9 cellular contexts compared by ENCODE assay signal in the genomic region with DNA sequence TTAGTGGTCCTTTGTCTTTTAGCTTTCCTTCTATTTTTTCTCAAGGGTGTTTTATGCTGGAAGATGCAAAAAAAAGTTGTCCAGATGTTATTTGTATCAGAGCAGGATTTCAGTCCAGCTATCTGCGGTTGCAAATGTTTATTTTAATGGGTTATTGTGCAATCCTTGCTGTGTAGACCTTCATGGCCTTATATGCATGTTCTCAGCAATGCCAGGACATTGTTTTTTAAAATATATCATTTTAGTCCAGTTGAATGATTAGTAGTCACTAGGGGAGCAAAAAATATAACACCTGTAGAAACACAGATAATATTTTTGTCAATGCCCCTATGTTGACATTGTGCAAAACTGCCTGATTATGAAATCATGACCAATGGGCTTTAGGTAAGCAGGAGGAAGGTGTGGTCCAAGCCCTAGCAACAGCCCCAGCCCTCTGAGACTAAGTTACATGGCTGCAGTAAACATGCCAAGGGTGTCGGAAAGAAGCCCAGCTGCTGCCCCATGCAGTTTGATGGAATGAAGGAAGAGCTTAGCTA.
A peak's percentile ranks its signal among the peaks of the same experiment; 100 is the strongest.
DNase-seq lines count a peak whose midpoint lies in the region; ATAC-seq and TF ChIP-seq lines count a peak whose summit lies in the region.
"Had no signal": no experiment of that assay in that cellular context is flagged by ENCODE, and none has a peak within 500 bp of the region (broad histone marks: within the 10 kb centered on the region; RNA-seq: fewer than 3 reads in every experiment).

No MANE protein-coding gene starts in this region.

- TF ChIP-seq CTCF in foreskin fibroblast (IDR thresholded peaks at IDR 0.05; ENCODE audit: low read depth, low read length) = no peak

- H3K4me3 ChIP-seq in foreskin fibroblast (ENCODE audit: low read depth in 1 of 2, low read length in 2 of 2) = no peak overlapping the region

- no peak for ATAC-seq in HG02623 (IDR thresholded peaks at IDR 0.05; ENCODE audit: unreplicated experiment)
- ATAC-seq in GM18517 (IDR thresholded peaks at IDR 0.05; ENCODE audit: unreplicated experiment) = no peak
- ATAC-seq in SK-N-SH treated with all-trans-retinoic acid at 6 μM for 48 hours = no peak

- peak; percentile 91 for DNase-seq in EH (ENCODE audit: low read depth)
- DNase-seq in foreskin fibroblast = peak; percentile 87 to 92
- peak; percentile 58 for DNase-seq in renal cortical epithelial cell (ENCODE audit: low read depth)
- no peak for DNase-seq in cerebellar nuclear complex (lab: John Stamatoyannopoulos, UW)
- DNase-seq: endodermal cell had no signal

TF ChIP-seq in PFSK-1, 5 proteins besides CTCF, POLR2A, EP300 and RAD21:
- TF ChIP-seq TAF1 (IDR thresholded peaks at IDR 0.05; ENCODE audit: borderline replicate concordance, insufficient read depth, low read length) (no peak), POLR2AphosphoS5 (IDR thresholded peaks at IDR 0.05; ENCODE audit: low read depth, low read length) (no peak), SIN3A (IDR thresholded peaks at IDR 0.05; ENCODE audit: borderline replicate concordance, insufficient read depth, low read length) (no peak), FOXP2 (optimal IDR thresholded peaks at IDR 0.05; ENCODE audit: borderline replicate concordance, extremely low read depth, extremely low read length, insufficient read depth) (peak; percentile 70)
- TF ChIP-seq, protein P1, sequence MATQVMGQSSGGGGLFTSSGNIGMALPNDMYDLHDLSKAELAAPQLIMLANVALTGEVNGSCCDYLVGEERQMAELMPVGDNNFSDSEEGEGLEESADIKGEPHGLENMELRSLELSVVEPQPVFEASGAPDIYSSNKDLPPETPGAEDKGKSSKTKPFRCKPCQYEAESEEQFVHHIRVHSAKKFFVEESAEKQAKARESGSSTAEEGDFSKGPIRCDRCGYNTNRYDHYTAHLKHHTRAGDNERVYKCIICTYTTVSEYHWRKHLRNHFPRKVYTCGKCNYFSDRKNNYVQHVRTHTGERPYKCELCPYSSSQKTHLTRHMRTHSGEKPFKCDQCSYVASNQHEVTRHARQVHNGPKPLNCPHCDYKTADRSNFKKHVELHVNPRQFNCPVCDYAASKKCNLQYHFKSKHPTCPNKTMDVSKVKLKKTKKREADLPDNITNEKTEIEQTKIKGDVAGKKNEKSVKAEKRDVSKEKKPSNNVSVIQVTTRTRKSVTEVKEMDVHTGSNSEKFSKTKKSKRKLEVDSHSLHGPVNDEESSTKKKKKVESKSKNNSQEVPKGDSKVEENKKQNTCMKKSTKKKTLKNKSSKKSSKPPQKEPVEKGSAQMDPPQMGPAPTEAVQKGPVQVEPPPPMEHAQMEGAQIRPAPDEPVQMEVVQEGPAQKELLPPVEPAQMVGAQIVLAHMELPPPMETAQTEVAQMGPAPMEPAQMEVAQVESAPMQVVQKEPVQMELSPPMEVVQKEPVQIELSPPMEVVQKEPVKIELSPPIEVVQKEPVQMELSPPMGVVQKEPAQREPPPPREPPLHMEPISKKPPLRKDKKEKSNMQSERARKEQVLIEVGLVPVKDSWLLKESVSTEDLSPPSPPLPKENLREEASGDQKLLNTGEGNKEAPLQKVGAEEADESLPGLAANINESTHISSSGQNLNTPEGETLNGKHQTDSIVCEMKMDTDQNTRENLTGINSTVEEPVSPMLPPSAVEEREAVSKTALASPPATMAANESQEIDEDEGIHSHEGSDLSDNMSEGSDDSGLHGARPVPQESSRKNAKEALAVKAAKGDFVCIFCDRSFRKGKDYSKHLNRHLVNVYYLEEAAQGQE (IDR thresholded peaks at IDR 0.05; ENCODE audit: insufficient read depth in 1 of 2, low read depth in 2 of 2, low read length in 2 of 2) = no peak

TF ChIP-seq in SK-N-SH treated with all-trans-retinoic acid at 6 μM for 48 hours, 23 proteins besides CTCF, POLR2A, EP300 and RAD21:
- TF ChIP-seq PPARA (CRISPR knock-in tag; IDR thresholded peaks at IDR 0.05; ENCODE audit: borderline replicate concordance) (no peak), ESRRG (CRISPR knock-in tag; IDR thresholded peaks at IDR 0.05) (no peak), ZFP30 (CRISPR knock-in tag; IDR thresholded peaks at IDR 0.05) (no peak), TCF4 (CRISPR knock-in tag; IDR thresholded peaks at IDR 0.05; ENCODE audit: borderline replicate concordance) (no peak), ZC3H10 (CRISPR knock-in tag; IDR thresholded peaks at IDR 0.05) (no peak), OSR1 (CRISPR knock-in tag; IDR thresholded peaks at IDR 0.05) (no peak), TOX (CRISPR knock-in tag; IDR thresholded peaks at IDR 0.05; ENCODE audit: borderline replicate concordance) (no peak), GLIS3 (CRISPR knock-in tag; IDR thresholded peaks at IDR 0.05) (no peak), BACH2 (CRISPR knock-in tag; IDR thresholded peaks at IDR 0.05; ENCODE audit: borderline replicate concordance) (no peak), SNAI2 (CRISPR knock-in tag; IDR thresholded peaks at IDR 0.05) (no peak), RARB (CRISPR knock-in tag; IDR thresholded peaks at IDR 0.05) (no peak), ARNTL (CRISPR knock-in tag; IDR thresholded peaks at IDR 0.05; ENCODE audit: borderline replicate concordance, low read depth) (no peak)
- TF ChIP-seq, protein P2, sequence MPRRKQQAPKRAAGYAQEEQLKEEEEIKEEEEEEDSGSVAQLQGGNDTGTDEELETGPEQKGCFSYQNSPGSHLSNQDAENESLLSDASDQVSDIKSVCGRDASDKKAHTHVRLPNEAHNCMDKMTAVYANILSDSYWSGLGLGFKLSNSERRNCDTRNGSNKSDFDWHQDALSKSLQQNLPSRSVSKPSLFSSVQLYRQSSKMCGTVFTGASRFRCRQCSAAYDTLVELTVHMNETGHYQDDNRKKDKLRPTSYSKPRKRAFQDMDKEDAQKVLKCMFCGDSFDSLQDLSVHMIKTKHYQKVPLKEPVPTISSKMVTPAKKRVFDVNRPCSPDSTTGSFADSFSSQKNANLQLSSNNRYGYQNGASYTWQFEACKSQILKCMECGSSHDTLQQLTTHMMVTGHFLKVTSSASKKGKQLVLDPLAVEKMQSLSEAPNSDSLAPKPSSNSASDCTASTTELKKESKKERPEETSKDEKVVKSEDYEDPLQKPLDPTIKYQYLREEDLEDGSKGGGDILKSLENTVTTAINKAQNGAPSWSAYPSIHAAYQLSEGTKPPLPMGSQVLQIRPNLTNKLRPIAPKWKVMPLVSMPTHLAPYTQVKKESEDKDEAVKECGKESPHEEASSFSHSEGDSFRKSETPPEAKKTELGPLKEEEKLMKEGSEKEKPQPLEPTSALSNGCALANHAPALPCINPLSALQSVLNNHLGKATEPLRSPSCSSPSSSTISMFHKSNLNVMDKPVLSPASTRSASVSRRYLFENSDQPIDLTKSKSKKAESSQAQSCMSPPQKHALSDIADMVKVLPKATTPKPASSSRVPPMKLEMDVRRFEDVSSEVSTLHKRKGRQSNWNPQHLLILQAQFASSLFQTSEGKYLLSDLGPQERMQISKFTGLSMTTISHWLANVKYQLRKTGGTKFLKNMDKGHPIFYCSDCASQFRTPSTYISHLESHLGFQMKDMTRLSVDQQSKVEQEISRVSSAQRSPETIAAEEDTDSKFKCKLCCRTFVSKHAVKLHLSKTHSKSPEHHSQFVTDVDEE (CRISPR knock-in tag; IDR thresholded peaks at IDR 0.05) = no peak
- TF ChIP-seq, protein P3, sequence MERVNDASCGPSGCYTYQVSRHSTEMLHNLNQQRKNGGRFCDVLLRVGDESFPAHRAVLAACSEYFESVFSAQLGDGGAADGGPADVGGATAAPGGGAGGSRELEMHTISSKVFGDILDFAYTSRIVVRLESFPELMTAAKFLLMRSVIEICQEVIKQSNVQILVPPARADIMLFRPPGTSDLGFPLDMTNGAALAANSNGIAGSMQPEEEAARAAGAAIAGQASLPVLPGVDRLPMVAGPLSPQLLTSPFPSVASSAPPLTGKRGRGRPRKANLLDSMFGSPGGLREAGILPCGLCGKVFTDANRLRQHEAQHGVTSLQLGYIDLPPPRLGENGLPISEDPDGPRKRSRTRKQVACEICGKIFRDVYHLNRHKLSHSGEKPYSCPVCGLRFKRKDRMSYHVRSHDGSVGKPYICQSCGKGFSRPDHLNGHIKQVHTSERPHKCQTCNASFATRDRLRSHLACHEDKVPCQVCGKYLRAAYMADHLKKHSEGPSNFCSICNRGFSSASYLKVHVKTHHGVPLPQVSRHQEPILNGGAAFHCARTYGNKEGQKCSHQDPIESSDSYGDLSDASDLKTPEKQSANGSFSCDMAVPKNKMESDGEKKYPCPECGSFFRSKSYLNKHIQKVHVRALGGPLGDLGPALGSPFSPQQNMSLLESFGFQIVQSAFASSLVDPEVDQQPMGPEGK (CRISPR knock-in tag; IDR thresholded peaks at IDR 0.05; ENCODE audit: borderline replicate concordance) = no peak
- TF ChIP-seq, protein P4, sequence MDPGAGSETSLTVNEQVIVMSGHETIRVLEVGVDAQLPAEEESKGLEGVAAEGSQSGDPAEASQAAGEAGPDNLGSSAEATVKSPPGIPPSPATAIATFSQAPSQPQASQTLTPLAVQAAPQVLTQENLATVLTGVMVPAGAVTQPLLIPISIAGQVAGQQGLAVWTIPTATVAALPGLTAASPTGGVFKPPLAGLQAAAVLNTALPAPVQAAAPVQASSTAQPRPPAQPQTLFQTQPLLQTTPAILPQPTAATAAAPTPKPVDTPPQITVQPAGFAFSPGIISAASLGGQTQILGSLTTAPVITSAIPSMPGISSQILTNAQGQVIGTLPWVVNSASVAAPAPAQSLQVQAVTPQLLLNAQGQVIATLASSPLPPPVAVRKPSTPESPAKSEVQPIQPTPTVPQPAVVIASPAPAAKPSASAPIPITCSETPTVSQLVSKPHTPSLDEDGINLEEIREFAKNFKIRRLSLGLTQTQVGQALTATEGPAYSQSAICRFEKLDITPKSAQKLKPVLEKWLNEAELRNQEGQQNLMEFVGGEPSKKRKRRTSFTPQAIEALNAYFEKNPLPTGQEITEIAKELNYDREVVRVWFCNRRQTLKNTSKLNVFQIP (CRISPR knock-in tag; IDR thresholded peaks at IDR 0.05; ENCODE audit: borderline replicate concordance, low read depth) = no peak

Comparison
In these comparisons a context has a peak if more than half of its experiments do, and no peak if none do; other contexts are left out.
1. DNase-seq: peak in EH (single experiment), foreskin fibroblast (2 of 2) and renal cortical epithelial cell (single experiment); none in cerebellar nuclear complex (0 of 2).